9 cellular contexts compared by ENCODE assay signal in the genomic region with DNA sequence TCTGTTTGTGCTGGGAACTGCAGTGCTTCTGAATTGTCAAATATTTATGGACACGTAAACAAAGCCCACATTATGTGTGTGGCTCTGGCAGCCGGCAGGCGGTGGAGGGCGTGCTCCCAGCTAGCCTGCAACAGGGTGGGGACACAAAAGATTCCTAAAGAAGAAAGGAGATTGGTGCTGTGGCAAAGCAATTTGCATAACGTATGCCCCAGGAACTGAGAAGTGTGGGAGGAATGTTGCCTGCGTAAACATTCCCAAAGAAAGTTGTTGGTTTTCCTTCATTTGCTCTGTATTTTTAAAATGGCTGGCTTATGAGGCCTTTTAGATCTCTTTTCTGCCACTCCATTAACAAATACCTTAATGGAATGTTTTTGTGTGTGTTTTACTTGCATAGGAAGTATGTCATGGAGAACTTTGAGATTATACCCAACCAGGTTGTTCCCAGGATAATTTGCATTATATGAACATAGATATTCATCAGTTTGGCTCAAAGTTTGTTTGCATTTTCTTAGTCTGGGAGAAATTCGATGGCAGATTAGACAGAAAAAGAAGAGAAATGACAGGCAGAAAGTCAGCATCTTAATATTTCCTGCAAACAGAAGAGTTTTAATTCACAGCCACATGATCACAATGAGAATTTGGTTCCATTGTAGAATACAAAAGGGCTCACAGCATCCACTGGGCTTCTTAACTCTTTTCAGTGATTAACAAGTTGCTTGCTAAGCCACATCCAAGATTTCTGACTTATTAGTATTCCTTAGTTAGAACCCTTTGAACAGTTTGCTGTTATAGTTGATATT. TPM values are rescaled to one million over a fixed set of nuclear protein-coding genes. Genes with fewer than 3 reads are reported as not detected.
A peak's percentile ranks its signal among the peaks of the same experiment; 100 is the strongest.
DNase-seq lines count a peak whose midpoint lies in the region; ATAC-seq, FAIRE-seq and TF ChIP-seq lines count a peak whose summit lies in the region.
"Had no signal": no experiment of that assay in that cellular context is flagged by ENCODE, and none has a peak within 500 bp of the region (broad histone marks: within the 10 kb centered on the region; RNA-seq: fewer than 3 reads in every experiment).

No MANE protein-coding gene starts in this region.

- intact Hi-C loops in HepG2 (cut with micrococcal nuclease; ENCODE audit: unreplicated experiment) = loop anchor here (2.0 kb wide), 1 partner anchor 41 kb away; the partner anchor contains the start of gene DLAT
- intact Hi-C loops in psoas muscle (cut with DNase I) = loop anchor here (2.0 to 5.0 kb wide), 2 partner anchors 45 to 106 kb away; partner anchors contain the start of genes CFAP68 (in 1 of the 2) and FDXACB1 (in 1 of the 2)

- TSS peak; percentile 49 for BruUV-seq in HepG2 (replicated peaks; lab: Mats Ljungman, UMichigan)

- H3K27me3 ChIP-seq in HepG2 (ENCODE audit: control insufficient read depth in 1 of 2, insufficient read depth in 2 of 2, low read length in 2 of 2) (no peaks in the 10 kb centered on the region), suprapubic skin (no peaks in the 10 kb centered on the region), psoas muscle (ENCODE audit: insufficient read depth in 3 of 3, low read length in 2 of 3) (no peaks in the 10 kb centered on the region)

- TF ChIP-seq POLR2A in HepG2 (IDR thresholded peaks at IDR 0.05; ENCODE audit: insufficient read depth in 1 of 2, low read depth in 2 of 2, low read length in 2 of 2) (no peak), suprapubic skin (IDR thresholded peaks at IDR 0.05) (no peak)

- peak overlapping the region; percentile 72 for H3K4me2 ChIP-seq in HepG2 (ENCODE audit: low read depth, low read length)

- peak overlapping the region; percentile 49 for H2AFZ ChIP-seq in HepG2 (ENCODE audit: low read length)

- H4K20me1 ChIP-seq in HepG2 (ENCODE audit: insufficient read depth, low read length) = no peaks in the 10 kb centered on the region

- TF ChIP-seq EP300 in HepG2 (IDR thresholded peaks at IDR 0.05; ENCODE audit: low read depth in 2 of 2, low read length in 2 of 2) = 0 out of 4 replicates have a peak, but pooled peaks of 1 of the 2 experiments have one; percentile 22
- no peak for TF ChIP-seq EP300 in HepG2 (CRISPR knock-in tag; IDR thresholded peaks at IDR 0.05; ENCODE audit: borderline replicate concordance)
- TF ChIP-seq EP300 in suprapubic skin (IDR thresholded peaks at IDR 0.05) = no peak

- H3K36me3 ChIP-seq in HepG2 (replicated peaks in 1 of 2; ENCODE audit: control insufficient read depth in 1 of 2, insufficient read depth in 2 of 2, low read length in 2 of 2) (peaks cover 0 to 29% of the 10 kb centered on the region in 2 experiments; a peak in 2 of 5 replicates), suprapubic skin (peaks cover 28% of the 10 kb centered on the region), psoas muscle (ENCODE audit: insufficient read depth in 1 of 2, low read depth in 1 of 2) (peaks cover 0 to 20% of the 10 kb centered on the region in 2 donors)

- in situ Hi-C loops in HepG2 (cut with HindIII; ENCODE audit: extremely low pct_ligation_motif_present, low pct_unique_long_range_greater_than_20kb) = no loop called here

- H3K9me3 ChIP-seq in HepG2 (ENCODE audit: low read length) (no peaks in the 10 kb centered on the region), suprapubic skin (no peaks in the 10 kb centered on the region), psoas muscle (no peaks in the 10 kb centered on the region)

- CTCF ChIA-PET in HepG2 (lab: Yijun Ruan, JAX; ENCODE audit: low intra/inter-chr PET ratio, low total read pairs) = interaction anchor here (1.9 kb wide), 1 partner anchor 52 kb away, joined by 10 read pairs; no protein-coding TSS in a partner anchor

- POLR2A ChIA-PET in HepG2 (lab: Yijun Ruan, JAX) = interaction anchor here (0.6 to 3.0 kb wide), 16 partner anchors 9 to 112 kb away, joined by 3 to 18 read pairs (median 5); partner anchors contain the start of genes ALG9, DIXDC1, DLAT and FDXACB1

- H3K4me1 ChIP-seq in HepG2 (ENCODE audit: insufficient read depth, low read length) (peaks cover 47% of the 10 kb centered on the region), suprapubic skin (peaks cover 32% of the 10 kb centered on the region), psoas muscle (peaks cover 19% of the 10 kb centered on the region)

- 41% methylated on average over 7 of the region's 7 CpGs for WGBS in HepG2 (ENCODE audit: low lambda C conversion rate)
- WGBS in suprapubic skin = 22% methylated on average over 7 of the region's 7 CpGs
- 68 to 71% (median 70%) methylated on average over 7 of the region's 7 CpGs for WGBS in psoas muscle, 3 donors

- TF ChIP-seq RAD21 in HepG2 (CRISPR knock-in tag; IDR thresholded peaks at IDR 0.05) = no peak

- peak overlapping the region; percentile 61 for H3K9ac ChIP-seq in HepG2 (ENCODE audit: insufficient read depth, low read depth, low read length)

- H3K79me2 ChIP-seq in HepG2 (ENCODE audit: insufficient read depth, low read length) = no peaks in the 10 kb centered on the region

- peak; percentile 90 for FAIRE-seq in HepG2 (lab: Jason Lieb, UNC)

- peak; percentile 38 for TF ChIP-seq CTCF in HepG2 (CRISPR knock-in tag; IDR thresholded peaks at IDR 0.05)
- no peak for TF ChIP-seq CTCF in suprapubic skin (IDR thresholded peaks at IDR 0.05)
- TF ChIP-seq CTCF in psoas muscle (IDR thresholded peaks at IDR 0.05) = no peak

- H3K27ac ChIP-seq in HepG2 (ENCODE audit: extremely low read length, insufficient read depth, low read length) = peak overlapping the region; percentile 78
- peak overlapping the region; percentile 83 for H3K27ac ChIP-seq in suprapubic skin
- no peak overlapping the region for H3K27ac ChIP-seq in psoas muscle

- DNase-seq in NCI-H748 treated with DMSO at 0.1 percent for 48 hours (lab: John Stamatoyannopoulos, UW) (peak; percentile 8), epidermal melanocyte (ENCODE audit: insufficient read length, low spot score) (peak; percentile 84), HepG2 (ENCODE audit: low spot score) (peak; percentile 91), suprapubic skin (ENCODE audit: low spot score in 2 of 2) (no peak), NCI-H2107 (lab: John Stamatoyannopoulos, UW) (no peak), psoas muscle (no peak)
- DNase-seq in stimulated activated CD4-positive, alpha-beta T cell treated with anti-CD3 and anti-CD28 coated beads, Interleukin-2, amount 100 ng/mL, for 24 hours = no peak
- DNase-seq: naive B cell had no signal

- H3K4me3 ChIP-seq in HepG2 (replicated peaks in 1 of 3; ENCODE audit: insufficient read depth in 1 of 3, low read depth in 2 of 3, low read length in 3 of 3) = peak overlapping the region in 1 of 3 experiments; percentile 48; a peak in 2 of 6 replicates
- H3K4me3 ChIP-seq in suprapubic skin = peak overlapping the region; percentile 29
- H3K4me3 ChIP-seq in psoas muscle = no peak overlapping the region

- ATAC-seq in HepG2 = peak; percentile 95
- ATAC-seq in psoas muscle = no peak
- ATAC-seq in GM18868 (IDR thresholded peaks at IDR 0.05; ENCODE audit: unreplicated experiment) = no peak

RNA-seq across cellular contexts. Expression of gene DLAT, which starts 41.8 kb away (rescaled TPM):
- total RNA-seq in HepG2 (2016; rRNA removed; fragmentation: Illumina TruSeq; extraction: Trizol) (62.2 and 73.2 TPM in 2 replicates), suprapubic skin (10 to 100 TPM; 16.0 to 32.5 (median 24.4) TPM), psoas muscle (100 to 1,000 TPM in 1 of 4 donors, 10 to 100 TPM in 3; 61.2 to 167 (median 87.7) TPM)
- 15.1 and 15.7 TPM in 2 replicates for total RNA-seq in HepG2 (2016; cell fraction: cytosol; rRNA removed; fragmentation: Illumina TruSeq; extraction: Trizol; ENCODE audit: low read depth)
- total RNA-seq in HepG2 (2016; cell fraction: insoluble cytoplasmic fraction; rRNA removed; fragmentation: Illumina TruSeq; extraction: Trizol) = 63.4 and 67.7 TPM in 2 replicates
- total RNA-seq in HepG2 (2016; cell fraction: membrane; rRNA removed; fragmentation: Illumina TruSeq; extraction: Trizol) = 30.4 and 35.5 TPM in 2 replicates
- total RNA-seq in HepG2 (2016; cell fraction: nucleus; rRNA removed; fragmentation: Illumina TruSeq; extraction: Trizol) = 32.8 and 36.5 TPM in 2 replicates
- polyA plus RNA-seq in HepG2 (2011; rRNA removed) (21.5 and 26.4 TPM in 2 replicates), psoas muscle (10 to 100 TPM; 49.8 to 96.8 (median 56.7) TPM)
- 15.5 and 18.8 TPM in 2 replicates for polyA plus RNA-seq in HepG2 (2011; cell fraction: cytosol; rRNA removed)
- 9.0 and 9.7 TPM in 2 replicates for polyA plus RNA-seq in HepG2 (2011; cell fraction: nucleus; rRNA removed)
- 19.8 and 28.1 TPM in 2 replicates for polyA plus RNA-seq in HepG2 (2012)
- polyA plus RNA-seq in HepG2 (2016; cell fraction: cytosol; fragmentation: Illumina TruSeq; extraction: Trizol; ENCODE audit: low read depth) = 7.9 TPM in 2 replicates
- 71.4 and 72.1 TPM in 2 replicates for polyA plus RNA-seq in HepG2 (2016; cell fraction: insoluble cytoplasmic fraction; fragmentation: Illumina TruSeq; extraction: Trizol; ENCODE audit: low read depth)
- 18.4 and 21.2 TPM in 2 replicates for polyA plus RNA-seq in HepG2 (2016; cell fraction: membrane; fragmentation: Illumina TruSeq; extraction: Trizol; ENCODE audit: low read depth)
- polyA plus RNA-seq in HepG2 (2016; cell fraction: nucleus; fragmentation: Illumina TruSeq; extraction: Trizol; ENCODE audit: insufficient read depth, low read depth) = 37.6 and 38.9 TPM in 2 replicates
- 27.1 and 37.7 TPM in 2 replicates for polyA minus RNA-seq in HepG2 (2011; rRNA and poly(A)+ RNA removed; ENCODE audit: low replicate concordance)
- 30.4 and 33.5 TPM in 2 replicates for polyA minus RNA-seq in HepG2 (2011; cell fraction: cytosol; rRNA and poly(A)+ RNA removed)
- 24.3 and 31.8 TPM in 2 replicates for polyA minus RNA-seq in HepG2 (2011; cell fraction: nucleus; rRNA and poly(A)+ RNA removed)

RNA-seq across cellular contexts. Expression of gene DIXDC1, which starts 46.2 kb away (rescaled TPM):
- total RNA-seq in HepG2 (2016; rRNA removed; fragmentation: Illumina TruSeq; extraction: Trizol) (25.0 and 29.7 TPM in 2 replicates), suprapubic skin (10 to 100 TPM; 11.8 to 20.9 (median 13.1) TPM), psoas muscle (10 to 100 TPM in 2 of 4 donors, 1 to 10 TPM in 2; 4.5 to 12.9 (median 9.6) TPM)
- 3.1 and 3.8 TPM in 2 replicates for total RNA-seq in HepG2 (2016; cell fraction: cytosol; rRNA removed; fragmentation: Illumina TruSeq; extraction: Trizol; ENCODE audit: low read depth)
- total RNA-seq in HepG2 (2016; cell fraction: insoluble cytoplasmic fraction; rRNA removed; fragmentation: Illumina TruSeq; extraction: Trizol) = 25.9 and 27.6 TPM in 2 replicates
- total RNA-seq in HepG2 (2016; cell fraction: membrane; rRNA removed; fragmentation: Illumina TruSeq; extraction: Trizol) = 9.8 and 10.5 TPM in 2 replicates
- 23.5 and 24.4 TPM in 2 replicates for total RNA-seq in HepG2 (2016; cell fraction: nucleus; rRNA removed; fragmentation: Illumina TruSeq; extraction: Trizol)
- polyA plus RNA-seq in HepG2 (2011; rRNA removed) (7.8 and 10.4 TPM in 2 replicates), psoas muscle (1 to 10 TPM; 1.4 to 4.9 (median 2.6) TPM)
- 5.8 and 6.4 TPM in 2 replicates for polyA plus RNA-seq in HepG2 (2011; cell fraction: cytosol; rRNA removed)
- polyA plus RNA-seq in HepG2 (2011; cell fraction: nucleus; rRNA removed) = 8.3 and 10.8 TPM in 2 replicates
- 5.4 and 8.1 TPM in 2 replicates for polyA plus RNA-seq in HepG2 (2012)
- 0.92 and 1.2 TPM in 2 replicates for polyA plus RNA-seq in HepG2 (2016; cell fraction: cytosol; fragmentation: Illumina TruSeq; extraction: Trizol; ENCODE audit: low read depth)
- 18.3 and 18.5 TPM in 2 replicates for polyA plus RNA-seq in HepG2 (2016; cell fraction: insoluble cytoplasmic fraction; fragmentation: Illumina TruSeq; extraction: Trizol; ENCODE audit: low read depth)
- polyA plus RNA-seq in HepG2 (2016; cell fraction: membrane; fragmentation: Illumina TruSeq; extraction: Trizol; ENCODE audit: low read depth) = 3.9 and 4.0 TPM in 2 replicates
- 15.8 and 16.2 TPM in 2 replicates for polyA plus RNA-seq in HepG2 (2016; cell fraction: nucleus; fragmentation: Illumina TruSeq; extraction: Trizol; ENCODE audit: insufficient read depth, low read depth)
- 14.7 and 35.3 TPM in 2 replicates for polyA minus RNA-seq in HepG2 (2011; rRNA and poly(A)+ RNA removed; ENCODE audit: low replicate concordance)
- polyA minus RNA-seq in HepG2 (2011; cell fraction: cytosol; rRNA and poly(A)+ RNA removed) = 13.1 and 16.2 TPM in 2 replicates
- polyA minus RNA-seq in HepG2 (2011; cell fraction: nucleus; rRNA and poly(A)+ RNA removed) = 27.1 and 33.9 TPM in 2 replicates

Comparison
In these comparisons a context has a peak if more than half of its experiments do, and no peak if none do; other contexts are left out.
1. DNase-seq: peak in NCI-H748 treated with DMSO at 0.1 percent for 48 hours (single experiment), epidermal melanocyte (single experiment) and HepG2 (single experiment); none in suprapubic skin (0 of 2), stimulated activated CD4-positive, alpha-beta T cell treated with anti-CD3 and anti-CD28 coated beads, Interleukin-2, amount 100 ng/mL, for 24 hours (0 of 2), NCI-H2107 (single experiment) and psoas muscle (0 of 2).